Comparison of ENCODE assay signal across 22 cellular contexts in the genomic region with DNA sequence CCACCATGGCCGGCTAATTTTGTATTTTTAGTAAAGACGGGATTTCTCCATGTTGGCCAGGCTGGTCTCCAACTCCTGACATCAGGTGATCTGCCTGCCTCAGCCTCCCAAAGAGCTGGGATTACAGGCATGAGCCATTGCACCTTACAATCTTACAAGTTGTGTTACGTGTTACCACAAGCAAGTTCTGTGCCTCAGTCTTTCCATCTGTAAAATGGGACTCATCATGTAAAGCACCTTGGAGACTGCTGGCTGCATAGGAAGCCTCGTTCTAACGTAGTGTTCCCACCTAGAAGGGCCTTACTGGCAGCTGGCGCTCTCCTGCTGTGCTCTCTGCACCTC. TPM values are rescaled to one million over a fixed set of nuclear protein-coding genes. Genes with fewer than 3 reads are reported as not detected.
DNase-seq lines count a peak whose midpoint lies in the region; ATAC-seq and TF ChIP-seq lines count a peak whose summit lies in the region.
"Had no signal": no experiment of that assay in that cellular context is flagged by ENCODE, and none has a peak within 500 bp of the region (broad histone marks: within the 10 kb centered on the region; RNA-seq: fewer than 3 reads in every experiment).

No MANE protein-coding gene starts in this region.

- H3K23ac ChIP-seq in neuronal stem cell (ENCODE audit: low read depth, low read length, poor library complexity) = no peak overlapping the region

- peak; percentile 20 for DNase-seq in NCI-H1092 treated with DMSO at 0.1 percent for 48 hours (lab: John Stamatoyannopoulos, UW)
- no peak for DNase-seq in NCI-H1092 (lab: John Stamatoyannopoulos, UW)
- DNase-seq in caudate nucleus (lab: John Stamatoyannopoulos, UW) = no peak
- DNase-seq in neuronal stem cell (ENCODE audit: low spot score) = no peak
- no peak for DNase-seq in tibial nerve (ENCODE audit: low spot score in 2 of 2)
- no peak for DNase-seq in activated T-cell treated with anti-CD3 and anti-CD28 coated beads for 4 hours
- DNase-seq in stimulated activated CD4-positive, alpha-beta T cell treated with anti-CD3 and anti-CD28 coated beads, Interleukin-4, amount 100 ng/mL, for 4 hours = no peak
- DNase-seq: activated CD4-positive, alpha-beta T cell treated with anti-CD3 and anti-CD28 coated beads for 4 hours; colonic mucosa; DMS79 treated with DMSO at 0.1 percent for 48 hours; left lung; NCI-H2227 treated with DMSO at 0.1 percent for 48 hours; NK-92 treated with Interleukin-12 subunit alpha and Interleukin-12 subunit beta, amount 100 ng/mL, for 24 hours; stimulated activated CD4-positive, alpha-beta T cell treated with anti-CD3 and anti-CD28 coated beads, Interleukin-2, amount 100 ng/mL, for 24 hours; stimulated activated CD8-positive, alpha-beta memory T cell treated with anti-CD3 and anti-CD28 coated beads, Interleukin-4, amount 100 ng/mL, for 48 hours had no signal

- no peak overlapping the region for H3K4me2 ChIP-seq in neuronal stem cell (ENCODE audit: insufficient read depth, low read length, poor library complexity, severe bottlenecking)

- H3K9ac ChIP-seq in neuronal stem cell (ENCODE audit: low read depth, low read length, poor library complexity) = no peak overlapping the region

- no peak overlapping the region for H4K8ac ChIP-seq in neuronal stem cell (ENCODE audit: low read depth, low read length)

- H3K36me3 ChIP-seq in neuronal stem cell (replicated peaks in 1 of 2; ENCODE audit: control insufficient read depth in 2 of 2, insufficient read depth in 2 of 2, low read length in 2 of 2) (peaks cover 3 to 7% of the 10 kb centered on the region in 2 donors), tibial nerve (peaks cover 0 to 15% (median 6%) of the 10 kb centered on the region in 3 donors)
- H3K36me3 ChIP-seq: colonic mucosa had no signal

- H2BK15ac ChIP-seq in neuronal stem cell (ENCODE audit: low read length) = no peak overlapping the region

- no peak for TF ChIP-seq POLR2A in tibial nerve (IDR thresholded peaks at IDR 0.05)

- peak overlapping the region; percentile 9 for H3K18ac ChIP-seq in neuronal stem cell (ENCODE audit: low read length)

- no peak for ATAC-seq in HG03439 (IDR thresholded peaks at IDR 0.05; ENCODE audit: unreplicated experiment)

- WGBS in neuronal stem cell (ENCODE audit: extremely low coverage in 2 of 2, insufficient read length in 2 of 2, insufficient replicate concordance in 1 of 2), 2 donors = no CpG with 5 or more reads among the region's 6 CpGs
- 61 to 62% methylated on average over 5 to 6 of the region's 6 CpGs for WGBS in tibial nerve, 2 donors

- no peak overlapping the region for H3K14ac ChIP-seq in neuronal stem cell (ENCODE audit: low read length)

- peaks cover 7 to 8% of the 10 kb centered on the region in 2 donors for H3K4me1 ChIP-seq in neuronal stem cell (ENCODE audit: control insufficient read depth in 2 of 2, insufficient read depth in 1 of 2, low read depth in 1 of 2, low read length in 2 of 2)
- peaks cover 0 to 74% (median 43%) of the 10 kb centered on the region in 4 donors for H3K4me1 ChIP-seq in tibial nerve
- H3K4me1 ChIP-seq: colonic mucosa had no signal

- peaks cover 0 to 2% of the 10 kb centered on the region in 2 donors for H3K9me3 ChIP-seq in neuronal stem cell (replicated peaks in 1 of 2; ENCODE audit: control insufficient read depth in 2 of 2, insufficient read depth in 1 of 2, low read depth in 1 of 2, low read length in 2 of 2)
- no peaks in the 10 kb centered on the region for H3K9me3 ChIP-seq in tibial nerve
- H3K9me3 ChIP-seq: colonic mucosa, left lung had no signal

- no peak overlapping the region for H2BK120ac ChIP-seq in neuronal stem cell (ENCODE audit: low read depth, low read length)

- H2AK5ac ChIP-seq in neuronal stem cell (ENCODE audit: low read depth, low read length) = no peak overlapping the region

- H4K91ac ChIP-seq in neuronal stem cell (ENCODE audit: low read depth, low read length, poor library complexity) = no peak overlapping the region

- no peak overlapping the region for H2BK12ac ChIP-seq in neuronal stem cell (ENCODE audit: low read length)

- H3K27me3 ChIP-seq in neuronal stem cell (ENCODE audit: control insufficient read depth in 3 of 3, insufficient read depth in 3 of 3, low read depth in 1 of 3, low read length in 3 of 3) = peaks cover 0 to 10% (median 0%) of the 10 kb centered on the region in 3 experiments
- H3K27me3 ChIP-seq in tibial nerve = no peaks in the 10 kb centered on the region
- H3K27me3 ChIP-seq: colonic mucosa had no signal

- peak overlapping the region; percentile 99 for H3K27ac ChIP-seq in caudate nucleus (ENCODE audit: low read depth, low read length)
- no peak overlapping the region for H3K27ac ChIP-seq in neuronal stem cell (replicated peaks; ENCODE audit: low read length)
- H3K27ac ChIP-seq in tibial nerve = peak overlapping the region; percentile 76 to 100 (median 100)
- H3K27ac ChIP-seq: 22Rv1, colonic mucosa had no signal

- no peak overlapping the region for H2BK5ac ChIP-seq in neuronal stem cell (ENCODE audit: low read length)

- no peak for TF ChIP-seq EP300 in tibial nerve (IDR thresholded peaks at IDR 0.05)

- no peak overlapping the region for H3K4ac ChIP-seq in neuronal stem cell (ENCODE audit: low read length)

- no peak overlapping the region for H3K4me3 ChIP-seq in neuronal stem cell (ENCODE audit: low read length in 2 of 2)
- no peak overlapping the region for H3K4me3 ChIP-seq in tibial nerve
- H3K4me3 ChIP-seq: colonic mucosa, left lung had no signal

- H2AFZ ChIP-seq in neuronal stem cell (ENCODE audit: low read length) = no peak overlapping the region

- peaks cover 7% of the 10 kb centered on the region for H3K79me1 ChIP-seq in neuronal stem cell (ENCODE audit: low read depth, low read length)

- TF ChIP-seq CTCF in tibial nerve (IDR thresholded peaks at IDR 0.05) = no peak

RNA-seq across cellular contexts. Expression of gene DNAJB2, which starts 10.0 kb away (rescaled TPM):
- polyA plus RNA-seq in neuronal stem cell (2013, experiment 1 of 2) = 39.6 TPM
- polyA plus RNA-seq in neuronal stem cell (2013, experiment 2 of 2) = 39.1 TPM
- total RNA-seq in tibial nerve = 100 to 1,000 TPM in 3 of 4 donors, 10 to 100 TPM in 1; 95.7 to 106 (median 102) TPM

RNA-seq across cellular contexts. Expression of gene PTPRN, which starts 20.0 kb away (rescaled TPM):
- polyA plus RNA-seq in neuronal stem cell (2013, experiment 1 of 2) = 0.36 TPM
- polyA plus RNA-seq in neuronal stem cell (2013, experiment 2 of 2) = 0.47 TPM
- total RNA-seq in tibial nerve = not detected
- total RNA-seq: pulmonary artery endothelial cell had no signal
- polyA plus RNA-seq: CD14-positive monocyte had no signal

RNA-seq across cellular contexts. Expression of gene TUBA4A, which starts 35.4 kb away (rescaled TPM):
- 0.42 TPM for polyA plus RNA-seq in neuronal stem cell (2013, experiment 1 of 2)
- polyA plus RNA-seq in neuronal stem cell (2013, experiment 2 of 2) = 0.78 TPM
- 10 to 100 TPM in 1 of 4 donors, 1 to 10 TPM in 3; 8.0 to 24.6 (median 9.4) TPM for total RNA-seq in tibial nerve

RNA-seq across cellular contexts. Expression of gene TUBA4B, which starts 36.1 kb away (rescaled TPM):
- not detected for polyA plus RNA-seq in neuronal stem cell (2013, experiment 1 of 2)
- polyA plus RNA-seq in neuronal stem cell (2013, experiment 2 of 2) = not detected
- not detected for total RNA-seq in tibial nerve
- total RNA-seq: colonic mucosa, pulmonary artery endothelial cell had no signal
- polyA plus RNA-seq: CD14-positive monocyte had no signal

RNA-seq across cellular contexts. Expression of gene RESP18, which starts 43.4 kb away (rescaled TPM):
- not detected for polyA plus RNA-seq in neuronal stem cell (2013, experiment 1 of 2)
- not detected for polyA plus RNA-seq in neuronal stem cell (2013, experiment 2 of 2)
- total RNA-seq in tibial nerve = not detected
- total RNA-seq: colonic mucosa, epithelial cell of proximal tubule, H1, left lung, myocyte, pulmonary artery endothelial cell had no signal
- polyA plus RNA-seq: CD14-positive monocyte, H1 had no signal
